In genomic region chr6:7390218-7390878, GRCh38 we compare ENCODE assay signal across 9 cellular contexts. TPM values are rescaled to one million over a fixed set of nuclear protein-coding genes. Genes with fewer than 3 reads are reported as not detected.
DNase-seq lines count a peak whose midpoint lies in the region; ATAC-seq and TF ChIP-seq lines count a peak whose summit lies in the region.
"Had no signal": no experiment of that assay in that cellular context is flagged by ENCODE, and none has a peak within 500 bp of the region (broad histone marks: within the 10 kb centered on the region; RNA-seq: fewer than 3 reads in every experiment).

No MANE protein-coding gene starts in this region.

- H3K36me3 ChIP-seq in heart left ventricle (peaks cover 0 to 30% (median 24%) of the 10 kb centered on the region in 9 donors), iPS DF 6.9 (ENCODE audit: control insufficient read depth, insufficient read depth, low read length) (peaks cover 4% of the 10 kb centered on the region; the same call in 1 of the 2 replicates)

- DNase-seq in heart left ventricle (no peak), cardiac septum (ENCODE audit: low spot score) (no peak), activated T-cell treated with anti-CD3 and anti-CD28 coated beads for 48 hours (ENCODE audit: low read depth) (peak; percentile 2), iPS DF 6.9 (ENCODE audit: low read depth, low spot score) (no peak), NCI-H2227 (lab: John Stamatoyannopoulos, UW; ENCODE audit: unreplicated experiment) (no peak), pons (ENCODE audit: low spot score) (no peak)
- DNase-seq in stimulated activated naive CD4-positive, alpha-beta T cell treated with Interleukin-2 at 50 U/mL for 16 hours (lab: John Stamatoyannopoulos, UW) = peak; percentile 24

- peak in 1 of 12 donors; percentile 5 for TF ChIP-seq CTCF in heart left ventricle (IDR thresholded peaks at IDR 0.05)

- WGBS in heart left ventricle, 4 donors = 3% methylated on average over 14 of the region's 14 CpGs
- no CpG with 5 or more reads among the region's 14 CpGs for WGBS in iPS DF 6.9 (ENCODE audit: insufficient coverage, insufficient read length)

- H3K9me3 ChIP-seq in heart left ventricle = no peaks in the 10 kb centered on the region
- H3K9me3 ChIP-seq in iPS DF 6.9 (ENCODE audit: control insufficient read depth, insufficient read depth, low read length) = no peaks in the 10 kb centered on the region

- H3K4me3 ChIP-seq in heart left ventricle = peak overlapping the region; percentile 56 to 96 (median 84)
- peak overlapping the region; percentile 83 for H3K4me3 ChIP-seq in iPS DF 6.9 (ENCODE audit: low read length)

- H3K27me3 ChIP-seq in heart left ventricle = no peaks in the 10 kb centered on the region
- H3K27me3 ChIP-seq in iPS DF 6.9 (ENCODE audit: control insufficient read depth, insufficient read depth, low read length) = no peaks in the 10 kb centered on the region

- H3K4me1 ChIP-seq in heart left ventricle (peaks cover 0 to 31% (median 18%) of the 10 kb centered on the region in 12 donors), iPS DF 6.9 (ENCODE audit: control insufficient read depth, insufficient read depth, low read length) (no peaks in the 10 kb centered on the region)

- no peak for ATAC-seq in heart left ventricle
- ATAC-seq in HG03095 (IDR thresholded peaks at IDR 0.05; ENCODE audit: unreplicated experiment) = peak; percentile 5

- intact Hi-C loops in heart left ventricle (cut with DNase I) (loop anchor here in 2 of 10 donors (5.0 to 10.0 kb wide), 3 partner anchors 96 to 197 kb away; no protein-coding TSS in a partner anchor), cardiac septum (cut with DNase I) (no loop called here)

- H3K27ac ChIP-seq in heart left ventricle (peak overlapping the region; percentile 22 to 97 (median 92)), iPS DF 6.9 (ENCODE audit: low read length) (no peak overlapping the region)

- TF ChIP-seq POLR2A in heart left ventricle (IDR thresholded peaks at IDR 0.05) = no peak

RNA-seq across cellular contexts. Expression of gene RIOK1, which starts 0.7 kb away (rescaled TPM):
- total RNA-seq in heart left ventricle (10 to 100 TPM in 4 of 9 donors, 1 to 10 TPM in 5; 8.8 to 14.4 (median 9.7) TPM), cardiac septum (11.9 TPM)
- 10 to 100 TPM in 1 of 2 donors, 1 to 10 TPM in 1; 7.0 to 13.1 TPM for polyA plus RNA-seq in heart left ventricle

RNA-seq across cellular contexts. Expression of gene CAGE1, which starts 0.8 kb away (rescaled TPM):
- total RNA-seq in heart left ventricle = under 1 TPM in 1 of 9 donors, not detected in 8; 0.54 TPM
- polyA plus RNA-seq in heart left ventricle = not detected
- not detected for total RNA-seq in cardiac septum
- total RNA-seq: renal cortical epithelial cell had no signal

Comparison
In these comparisons a context has a peak if more than half of its experiments do, and no peak if none do; other contexts are left out.
1. DNase-seq: peak in activated T-cell treated with anti-CD3 and anti-CD28 coated beads for 48 hours (single experiment) and stimulated activated naive CD4-positive, alpha-beta T cell treated with Interleukin-2 at 50 U/mL for 16 hours (single experiment); none in heart left ventricle (0 of 5), cardiac septum (single experiment), iPS DF 6.9 (single experiment), NCI-H2227 (single experiment) and pons (single experiment).